Comparison of ENCODE assay signal across 12 cellular contexts in genomic region chr6:145199961-145200360, GRCh38.
DNase-seq lines count a peak whose midpoint lies in the region; ATAC-seq and TF ChIP-seq lines count a peak whose summit lies in the region.
"Had no signal": no experiment of that assay in that cellular context is flagged by ENCODE, and none has a peak within 500 bp of the region (broad histone marks: within the 10 kb centered on the region; RNA-seq: fewer than 3 reads in every experiment).

No MANE protein-coding gene starts in this region.

- DNase-seq in EL (peak; percentile 59), LHCN-M2 (ENCODE audit: low read depth) (peak; percentile 26), adipocyte (ENCODE audit: low read depth) (peak; percentile 51), left lung (no peak), OCI-M1 (lab: John Stamatoyannopoulos, UW) (no peak)
- DNase-seq: cerebellar nuclear complex, mesendoderm, NCI-H2081 treated with DMSO at 0.1 percent for 48 hours, occipital lobe, Right ventricle myocardium superior had no signal

- H3K4me1 ChIP-seq in adipocyte (ENCODE audit: control insufficient read depth, insufficient read depth, low read length) (peaks cover 2% of the 10 kb centered on the region), left lung (no peaks in the 10 kb centered on the region)

- H3K9me3 ChIP-seq in adipocyte (ENCODE audit: control insufficient read depth, low read length) (no peaks in the 10 kb centered on the region), left lung (no peaks in the 10 kb centered on the region)

- H3K36me3 ChIP-seq in adipocyte (ENCODE audit: control insufficient read depth, insufficient read depth, low read length, severe bottlenecking), result no peaks in the 10 kb centered on the region
- H3K36me3 ChIP-seq in left lung, result no peaks in the 10 kb centered on the region

- intact Hi-C loops in left lung (cut with DNase I), result no loop called here

- H3K9ac ChIP-seq in adipocyte (ENCODE audit: low read length), result no peak overlapping the region

- H3K27me3 ChIP-seq in adipocyte (replicated peaks; ENCODE audit: control insufficient read depth, insufficient read depth, low read length) (no peaks in the 10 kb centered on the region), left lung (no peaks in the 10 kb centered on the region)

- no peak overlapping the region for H3K4me3 ChIP-seq in adipocyte (ENCODE audit: low read length)
- H3K4me3 ChIP-seq in left lung, result no peak overlapping the region

- no peak overlapping the region for H3K27ac ChIP-seq in left lung

- ATAC-seq in left lung (peak; percentile 79), HG03378 (IDR thresholded peaks at IDR 0.05; ENCODE audit: unreplicated experiment) (no peak), GM19452 (IDR thresholded peaks at IDR 0.05; ENCODE audit: unreplicated experiment) (no peak)

- TF ChIP-seq CTCF in left lung (IDR thresholded peaks at IDR 0.05), result no peak

Comparison
In these comparisons a context has a peak if more than half of its experiments do, and no peak if none do; other contexts are left out.
1. DNase-seq: peak in EL (single experiment), LHCN-M2 (single experiment) and adipocyte (single experiment); none in left lung (0 of 2) and OCI-M1 (single experiment).